Comparison of ENCODE assay signal across 25 cellular contexts in the genomic region with DNA sequence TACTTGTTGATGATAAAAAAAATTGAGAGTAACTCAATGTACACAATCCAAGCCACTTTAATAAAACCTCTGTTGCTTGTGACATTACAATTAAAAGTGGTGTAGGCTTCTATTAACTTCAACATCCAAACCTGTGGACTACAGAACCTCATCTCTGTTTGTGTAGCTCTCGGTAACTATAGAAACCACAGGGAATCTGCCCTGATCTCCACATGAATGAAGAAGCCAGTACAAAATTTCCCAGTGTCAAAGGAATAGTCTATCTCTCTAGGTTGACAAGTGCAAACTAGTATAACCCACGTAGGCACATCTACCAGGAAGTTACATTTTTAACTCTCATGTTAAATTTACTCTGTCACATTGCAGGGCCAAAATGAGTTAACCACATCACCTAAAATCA.
DNase-seq lines count a peak whose midpoint lies in the region; ATAC-seq and TF ChIP-seq lines count a peak whose summit lies in the region.
"Had no signal": no experiment of that assay in that cellular context is flagged by ENCODE, and none has a peak within 500 bp of the region (broad histone marks: within the 10 kb centered on the region; RNA-seq: fewer than 3 reads in every experiment).

No MANE protein-coding gene starts in this region.

- dilution Hi-C loops in mammary epithelial cell (cut with HindIII; ENCODE audit: low sequenced_read_pairs): no loop called here

- CTCF ChIA-PET in mammary epithelial cell (lab: Charles Lee; ENCODE audit: low non-redundant PET) (no interaction called here), WTC11 (lab: Charles Lee) (no interaction called here)

- H3K9ac ChIP-seq in mammary epithelial cell (ENCODE audit: insufficient read depth, low read length) (no peak overlapping the region), iPS-18a (ENCODE audit: low read length) (peak overlapping the region; percentile 46)

- no peak for TF ChIP-seq CTCF in mammary epithelial cell (conservative IDR thresholded peaks at IDR 0.05 in 1 of 2, IDR thresholded peaks at IDR 0.05 in 1 of 2; ENCODE audit: extremely low read depth in 1 of 2, insufficient read depth in 1 of 2, low read depth in 1 of 2, low read length in 2 of 2)
- no peak for TF ChIP-seq CTCF in breast epithelium (IDR thresholded peaks at IDR 0.05)
- no peak for TF ChIP-seq CTCF in WTC11 (IDR thresholded peaks at IDR 0.05)

- peaks cover 43% of the 10 kb centered on the region for H3K4me1 Mint-ChIP-seq in WTC11

- H3K27ac Mint-ChIP-seq in WTC11: peak overlapping the region; percentile 36; the same call in 1 of the 2 replicates
- H3K27ac Mint-ChIP-seq: nephron progenitor cell had no signal

- no peak overlapping the region for H3K4me3 Mint-ChIP-seq in WTC11
- H3K4me3 Mint-ChIP-seq: immature natural killer cell, nephron progenitor cell had no signal

- H3K27ac ChIP-seq in mammary epithelial cell (ENCODE audit: insufficient read depth, low read depth, low read length) (no peak overlapping the region), breast epithelium (no peak overlapping the region), iPS-18a (ENCODE audit: low read length) (peak overlapping the region; percentile 87)
- H3K27ac ChIP-seq: SJCRH30 had no signal

- no peak for TF ChIP-seq POLR2A in breast epithelium (IDR thresholded peaks at IDR 0.05)

- intact Hi-C loops in mammary epithelial cell (cut with micrococcal nuclease): no loop called here
- intact Hi-C loops in breast epithelium (cut with DNase I; ENCODE audit: low total_unique reads): no loop called here

- H3K4me3 ChIP-seq in mammary epithelial cell (replicated peaks in 1 of 3; ENCODE audit: insufficient read depth in 1 of 3, low read depth in 2 of 3, low read length in 3 of 3) (no peak overlapping the region), breast epithelium (no peak overlapping the region), iPS-18a (ENCODE audit: low read length) (peak overlapping the region; percentile 4)
- H3K4me3 ChIP-seq: SJCRH30 had no signal

- H3K27me3 ChIP-seq in mammary epithelial cell (ENCODE audit: insufficient read depth, low read length) (no peaks in the 10 kb centered on the region), breast epithelium (no peaks in the 10 kb centered on the region), iPS-18a (ENCODE audit: control insufficient read depth, insufficient read depth, low read length) (no peaks in the 10 kb centered on the region)
- H3K27me3 ChIP-seq: SJCRH30 had no signal

- H2AFZ ChIP-seq in mammary epithelial cell (ENCODE audit: low read depth, low read length): no peak overlapping the region

- POLR2A ChIA-PET in WTC11 (lab: Charles Lee): no interaction called here

- WGBS in mammary epithelial cell (ENCODE audit: low coverage, missing lambda C conversion rate): 81% methylated on average over 2 of the region's 2 CpGs

- H3K79me2 ChIP-seq in mammary epithelial cell (ENCODE audit: insufficient read depth, low read length): peaks cover 8% of the 10 kb centered on the region

- no peaks in the 10 kb centered on the region for H3K36me3 ChIP-seq in mammary epithelial cell (ENCODE audit: insufficient read depth, low read length)
- H3K36me3 ChIP-seq in breast epithelium: no peaks in the 10 kb centered on the region
- H3K36me3 ChIP-seq in iPS-18a (ENCODE audit: control insufficient read depth, low read depth, low read length): no peaks in the 10 kb centered on the region

- peak; percentile 83 for ATAC-seq in WTC11
- ATAC-seq: sciatic nerve had no signal

- H3K27me3 Mint-ChIP-seq in WTC11 (ENCODE audit: low read depth): no peaks in the 10 kb centered on the region

- in situ Hi-C loops in mammary epithelial cell (cut with MboI; ENCODE audit: low sequenced_read_pairs in 2 of 2): no loop called here

- H3K4me1 ChIP-seq in mammary epithelial cell (ENCODE audit: insufficient read depth, low read length) (peaks cover 3% of the 10 kb centered on the region), breast epithelium (no peaks in the 10 kb centered on the region), iPS-18a (ENCODE audit: control insufficient read depth, low read depth, low read length) (peaks cover 33% of the 10 kb centered on the region)
- H3K4me1 ChIP-seq: SJCRH30 had no signal

- H3K9me3 ChIP-seq in mammary epithelial cell (replicated peaks; ENCODE audit: insufficient read depth, low read length) (no peaks in the 10 kb centered on the region), breast epithelium (no peaks in the 10 kb centered on the region), iPS-18a (ENCODE audit: control insufficient read depth, low read depth, low read length) (no peaks in the 10 kb centered on the region)
- H3K9me3 ChIP-seq: Caco-2, SJCRH30 had no signal

- no peak overlapping the region for H3K4me2 ChIP-seq in mammary epithelial cell (ENCODE audit: insufficient read depth, low read depth, low read length)

- H3K9me3 Mint-ChIP-seq in WTC11: no peaks in the 10 kb centered on the region
- H3K9me3 Mint-ChIP-seq: immature natural killer cell, nephron progenitor cell had no signal

- peak; percentile 11 for DNase-seq in mammary epithelial cell
- no peak for DNase-seq in breast epithelium (ENCODE audit: low spot score in 2 of 2)
- no peak for DNase-seq in WTC11 (ENCODE audit: low spot score)
- DNase-seq in activated CD4-positive, CD25-positive, alpha-beta regulatory T cell treated with anti-CD3 and anti-CD28 coated beads, Interleukin-2, amount 50 U/mL, for 72 hours: no peak
- no peak for DNase-seq in mesenteric fat pad (ENCODE audit: low spot score)
- no peak for DNase-seq in GDM1 (lab: John Stamatoyannopoulos, UW)
- no peak for DNase-seq in DMS114 treated with DMSO at 0.1 percent for 48 hours (lab: John Stamatoyannopoulos, UW; ENCODE audit: unreplicated experiment)
- DNase-seq: ACHN; activated CD4-positive, alpha-beta T cell treated with anti-CD3 and anti-CD28 coated beads for 48 hours; activated naive CD4-positive, alpha-beta T cell treated with anti-CD3 and anti-CD28 coated beads, Interleukin-2, amount 50 U/mL, for 16 hours; Caco-2; caudate nucleus; dermis blood vessel endothelial cell; DND-41; immature natural killer cell; Karpas-422; NCI-H187 treated with DMSO at 0.1 percent for 48 hours; NCI-H446; nephron progenitor cell; SJCRH30; stimulated activated CD4-positive, alpha-beta T cell treated with anti-CD3 and anti-CD28 coated beads, Interleukin-4, amount 100 ng/mL, for 4 hours; stimulated activated naive CD4-positive, alpha-beta T cell; T-helper 2 cell had no signal

- no peaks in the 10 kb centered on the region for H3K36me3 Mint-ChIP-seq in WTC11

- no TSS peak for BruUV-seq in mammary epithelial cell (replicated peaks; lab: Mats Ljungman, UMichigan)

- no peaks in the 10 kb centered on the region for H4K20me1 ChIP-seq in mammary epithelial cell (ENCODE audit: insufficient read depth, low read length)

TF ChIP-seq in WTC11, 78 proteins besides CTCF, POLR2A, EP300 and RAD21:
- TF ChIP-seq TCF7 (CRISPR knock-in tag; IDR thresholded peaks at IDR 0.05; ENCODE audit: low read depth) (no peak), NR1H2 (CRISPR knock-in tag; IDR thresholded peaks at IDR 0.05) (no peak), ZNF138 (CRISPR knock-in tag; conservative IDR thresholded peaks at IDR 0.05) (no peak), CREM (CRISPR knock-in tag; IDR thresholded peaks at IDR 0.05) (no peak), ZSCAN18 (CRISPR knock-in tag; IDR thresholded peaks at IDR 0.05) (no peak), ATF6 (CRISPR knock-in tag; IDR thresholded peaks at IDR 0.05) (no peak), CDX4 (CRISPR knock-in tag; IDR thresholded peaks at IDR 0.05; ENCODE audit: borderline replicate concordance) (no peak)
- TF ChIP-seq, protein P1, sequence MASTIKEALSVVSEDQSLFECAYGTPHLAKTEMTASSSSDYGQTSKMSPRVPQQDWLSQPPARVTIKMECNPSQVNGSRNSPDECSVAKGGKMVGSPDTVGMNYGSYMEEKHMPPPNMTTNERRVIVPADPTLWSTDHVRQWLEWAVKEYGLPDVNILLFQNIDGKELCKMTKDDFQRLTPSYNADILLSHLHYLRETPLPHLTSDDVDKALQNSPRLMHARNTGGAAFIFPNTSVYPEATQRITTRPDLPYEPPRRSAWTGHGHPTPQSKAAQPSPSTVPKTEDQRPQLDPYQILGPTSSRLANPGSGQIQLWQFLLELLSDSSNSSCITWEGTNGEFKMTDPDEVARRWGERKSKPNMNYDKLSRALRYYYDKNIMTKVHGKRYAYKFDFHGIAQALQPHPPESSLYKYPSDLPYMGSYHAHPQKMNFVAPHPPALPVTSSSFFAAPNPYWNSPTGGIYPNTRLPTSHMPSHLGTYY (CRISPR knock-in tag; IDR thresholded peaks at IDR 0.05): no peak
